Comparison of ENCODE assay signal across 8 cellular contexts in genomic region chr19:49106648-49107135, GRCh38. TPM values are rescaled to one million over a fixed set of nuclear protein-coding genes. Genes with fewer than 3 reads are reported as not detected.
DNase-seq lines count a peak whose midpoint lies in the region; ATAC-seq and TF ChIP-seq lines count a peak whose summit lies in the region.

No MANE protein-coding gene starts in this region.

- no peaks in the 10 kb centered on the region for H3K9me3 ChIP-seq in AG04450 (ENCODE audit: control insufficient read depth, insufficient read depth, low read length)
- H3K9me3 ChIP-seq in psoas muscle, result no peaks in the 10 kb centered on the region

- peaks cover 0 to 79% of the 10 kb centered on the region in 2 donors for H3K36me3 ChIP-seq in psoas muscle (ENCODE audit: insufficient read depth in 1 of 2, low read depth in 1 of 2)

- intact Hi-C loops in psoas muscle (cut with DNase I), result no loop called here

- TF ChIP-seq CTCF in AG04450 (IDR thresholded peaks at IDR 0.05; ENCODE audit: low read depth, low read length) (peak; percentile 78), GM20000 (IDR thresholded peaks at IDR 0.05; ENCODE audit: extremely low read depth, missing control alignments) (peak; percentile 48), glutamatergic neuron (IDR thresholded peaks at IDR 0.05; ENCODE audit: partially characterized antibody, unreplicated experiment) (peak; percentile 87), psoas muscle (IDR thresholded peaks at IDR 0.05) (peak; percentile 81)

- H3K27ac ChIP-seq in AG04450 (ENCODE audit: low read depth, low read length), result no peak overlapping the region
- H3K27ac ChIP-seq in psoas muscle, result peak overlapping the region; percentile 39

- CTCF ChIA-PET in AG04450 (lab: Charles Lee), result interaction anchor here (0.9 to 1.9 kb wide), 4 partner anchors 9 to 101 kb away, joined by 3 to 13 read pairs (median 4); no protein-coding TSS in a partner anchor

- ATAC-seq in psoas muscle (peak; percentile 61 to 78 (median 71)), GM18502 (IDR thresholded peaks at IDR 0.05; ENCODE audit: poor library complexity, unreplicated experiment) (no peak), GM21367 (IDR thresholded peaks at IDR 0.05; ENCODE audit: unreplicated experiment) (no peak)

- peak overlapping the region; percentile 99 for H3K27ac Mint-ChIP-seq in glutamatergic neuron (ENCODE audit: unreplicated experiment)

- H3K4me3 Mint-ChIP-seq in glutamatergic neuron (ENCODE audit: unreplicated experiment), result peak overlapping the region; percentile 89

- H3K9me3 Mint-ChIP-seq in glutamatergic neuron (ENCODE audit: unreplicated experiment), result peaks cover 20% of the 10 kb centered on the region

- no peaks in the 10 kb centered on the region for H3K27me3 ChIP-seq in AG04450 (ENCODE audit: control insufficient read depth, insufficient read depth, low read length)
- H3K27me3 ChIP-seq in psoas muscle (ENCODE audit: insufficient read depth in 3 of 3, low read length in 2 of 3), result no peaks in the 10 kb centered on the region

- no peak overlapping the region for H3K4me3 ChIP-seq in AG04450 (ENCODE audit: low read depth, low read length)
- H3K4me3 ChIP-seq in psoas muscle, result no peak overlapping the region

- WGBS in psoas muscle, 3 donors, result 62 to 66% (median 62%) methylated on average over 12 of the region's 12 CpGs

- H3K36me3 Mint-ChIP-seq in glutamatergic neuron (ENCODE audit: unreplicated experiment), result peaks cover 6% of the 10 kb centered on the region

- POLR2A ChIA-PET in AG04450 (lab: Yijun Ruan, JAX), result interaction anchor here (0.6 kb wide), 1 partner anchor 91 kb away, joined by 3 read pairs; no protein-coding TSS in a partner anchor

- peaks cover 24% of the 10 kb centered on the region for H3K4me1 ChIP-seq in psoas muscle

- no peak for DNase-seq in AG04450 (ENCODE audit: low read depth, low spot score)
- peak; percentile 63 for DNase-seq in GM20000 (ENCODE audit: low spot score)
- DNase-seq in RPMI7951 (ENCODE audit: low read depth), result peak; percentile 53
- peak; percentile 89 for DNase-seq in activated effector memory CD4-positive, alpha-beta T cell treated with anti-CD3 and anti-CD28 coated beads, Interleukin-2, amount 50 U/mL, for 16 hours
- peak; percentile 84 for DNase-seq in glutamatergic neuron
- DNase-seq in psoas muscle, result peak; percentile 58 to 83

- H3K4me1 Mint-ChIP-seq in glutamatergic neuron (ENCODE audit: low read depth, unreplicated experiment), result peaks cover 47% of the 10 kb centered on the region

- H3K27me3 Mint-ChIP-seq in glutamatergic neuron (ENCODE audit: unreplicated experiment), result peaks cover 25% of the 10 kb centered on the region

RNA-seq across cellular contexts. Expression of gene LIN7B, which starts 7.5 kb away (rescaled TPM):
- polyA plus RNA-seq in AG04450 (2011; rRNA removed) (4.2 and 4.9 TPM in 2 replicates), psoas muscle (10 to 100 TPM; 13.9 to 24.3 (median 15.8) TPM)
- polyA minus RNA-seq in AG04450 (2011; rRNA and poly(A)+ RNA removed), result 1.8 and 2.0 TPM in 2 replicates
- 6.0 and 14.6 TPM in 2 replicates for total RNA-seq in RPMI7951 (2014; rRNA removed; shearing (Covaris generic))
- total RNA-seq in glutamatergic neuron (ENCODE audit: unreplicated experiment) (32.6 TPM), psoas muscle (10 to 100 TPM; 11.8 to 27.9 (median 22.3) TPM)

RNA-seq across cellular contexts. Expression of gene C19orf73, which starts 12.3 kb away (rescaled TPM):
- 0.36 and 0.50 TPM in 2 replicates for polyA plus RNA-seq in AG04450 (2011; rRNA removed)
- not detected in 2 replicates for polyA minus RNA-seq in AG04450 (2011; rRNA and poly(A)+ RNA removed)
- total RNA-seq in RPMI7951 (2014; rRNA removed; shearing (Covaris generic)), result 4.4 and 5.3 TPM in 2 replicates
- total RNA-seq in glutamatergic neuron (ENCODE audit: unreplicated experiment), result 3.2 TPM
- 1 to 10 TPM in 2 of 4 donors, under 1 TPM in 2; 0.54 to 1.6 (median 1.2) TPM for total RNA-seq in psoas muscle
- 1 to 10 TPM; 1.7 to 1.9 (median 1.9) TPM for polyA plus RNA-seq in psoas muscle

RNA-seq across cellular contexts. Expression of gene PPFIA3, which starts 12.7 kb away (rescaled TPM):
- polyA plus RNA-seq in AG04450 (2011; rRNA removed) (0.52 and 0.63 TPM in 2 replicates), psoas muscle (1 to 10 TPM; 2.6 to 5.0 (median 3.2) TPM)
- polyA minus RNA-seq in AG04450 (2011; rRNA and poly(A)+ RNA removed), result 0.51 and 0.78 TPM in 2 replicates
- total RNA-seq in RPMI7951 (2014; rRNA removed; shearing (Covaris generic)), result 8.3 and 10.4 TPM in 2 replicates
- total RNA-seq in glutamatergic neuron (ENCODE audit: unreplicated experiment) (104 TPM), psoas muscle (1 to 10 TPM; 1.4 to 3.8 (median 2.6) TPM)

RNA-seq across cellular contexts. Expression of gene SNRNP70, which starts 21.4 kb away (rescaled TPM):
- polyA plus RNA-seq in AG04450 (2011; rRNA removed) (117 and 149 TPM in 2 replicates), psoas muscle (100 to 1,000 TPM in 1 of 3 donors, 10 to 100 TPM in 2; 83.2 to 123 (median 85.3) TPM)
- polyA minus RNA-seq in AG04450 (2011; rRNA and poly(A)+ RNA removed), result 48.9 and 53.2 TPM in 2 replicates
- total RNA-seq in RPMI7951 (2014; rRNA removed; shearing (Covaris generic)), result 111 and 119 TPM in 2 replicates
- total RNA-seq in glutamatergic neuron (ENCODE audit: unreplicated experiment) (300 TPM), psoas muscle (100 to 1,000 TPM in 3 of 4 donors, 10 to 100 TPM in 1; 89.1 to 133 (median 111) TPM)

RNA-seq across cellular contexts. Expression of gene KCNA7, which starts 34.2 kb away (rescaled TPM):
- not detected in 2 replicates for polyA plus RNA-seq in AG04450 (2011; rRNA removed)
- not detected in 2 replicates for polyA minus RNA-seq in AG04450 (2011; rRNA and poly(A)+ RNA removed)
- total RNA-seq in RPMI7951 (2014; rRNA removed; shearing (Covaris generic)), result not detected in 2 replicates
- not detected for total RNA-seq in glutamatergic neuron (ENCODE audit: unreplicated experiment)
- total RNA-seq in psoas muscle, result 10 to 100 TPM in 3 of 4 donors, 1 to 10 TPM in 1; 9.7 to 21.4 (median 17.2) TPM
- polyA plus RNA-seq in psoas muscle, result 10 to 100 TPM; 12.6 to 23.9 (median 17.0) TPM

Comparison
In these comparisons a context has a peak if more than half of its experiments do, and no peak if none do; other contexts are left out.
1. ATAC-seq: peak in psoas muscle (4 of 4); none in GM18502 (single experiment) and GM21367 (single experiment).
2. Peak in every context shown above with its lines, with median percentiles within 50 percentile points of each other: CTCF ChIP-seq.